27 cellular contexts compared by ENCODE assay signal in the genomic region with DNA sequence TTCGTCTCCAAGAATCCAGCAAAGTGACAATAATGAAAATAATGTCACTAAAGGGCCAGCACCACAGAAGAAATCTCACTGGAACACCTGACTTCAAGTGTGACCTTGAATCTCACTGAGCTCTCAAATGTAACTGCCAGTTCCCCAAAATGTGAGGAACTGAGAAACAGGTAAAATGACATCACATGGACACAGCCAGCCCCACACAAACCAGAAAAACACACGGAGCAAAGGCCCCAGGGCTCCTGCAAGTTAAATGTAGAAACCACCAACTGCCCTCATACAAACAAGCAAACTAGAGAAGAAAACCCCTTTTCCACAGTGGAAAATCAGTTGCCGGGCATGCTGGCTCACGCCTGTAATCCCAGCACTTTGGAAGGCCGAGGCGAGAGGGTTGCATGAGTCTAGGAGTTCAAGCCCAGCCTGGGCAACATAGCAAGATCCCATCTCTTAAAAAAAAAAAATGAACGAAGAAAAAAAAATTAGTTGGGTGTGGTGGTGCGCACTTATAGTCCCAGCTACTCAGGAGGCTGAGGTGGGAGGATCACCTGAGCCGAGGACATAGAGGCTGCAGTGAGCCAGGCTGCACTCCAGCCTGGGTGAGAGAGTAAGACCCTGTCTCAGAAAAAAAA. TPM values are rescaled to one million over a fixed set of nuclear protein-coding genes. Genes with fewer than 3 reads are reported as not detected.
DNase-seq lines count a peak whose midpoint lies in the region; ATAC-seq and TF ChIP-seq lines count a peak whose summit lies in the region.
"Had no signal": no experiment of that assay in that cellular context is flagged by ENCODE, and none has a peak within 500 bp of the region (broad histone marks: within the 10 kb centered on the region; RNA-seq: fewer than 3 reads in every experiment).

No MANE protein-coding gene starts in this region.

- H3K27me3 Mint-ChIP-seq in activated T-cell treated with anti-CD3 and anti-CD28 coated beads, Interleukin-2, amount 50 U/mL, for 72 hours (ENCODE audit: low read depth): no peaks in the 10 kb centered on the region
- H3K27me3 Mint-ChIP-seq: activated CD8-positive, alpha-beta T cell treated with anti-CD3 and anti-CD28 coated beads for 36 hours had no signal

- no peak overlapping the region for H3K27ac Mint-ChIP-seq in activated T-cell treated with anti-CD3 and anti-CD28 coated beads, Interleukin-2, amount 50 U/mL, for 72 hours
- H3K27ac Mint-ChIP-seq: activated CD8-positive, alpha-beta T cell treated with anti-CD3 and anti-CD28 coated beads for 36 hours; stimulated activated effector memory CD8-positive, alpha-beta T cell treated with anti-CD3 and anti-CD28 coated beads, Interleukin-12 subunit alpha, Interleukin-12 subunit beta, amount 100 ng/mL, for 72 hours had no signal

- H3K9me3 ChIP-seq in OCI-LY7 (ENCODE audit: low read length) (no peaks in the 10 kb centered on the region), osteoblast (ENCODE audit: low read depth, low read length) (no peaks in the 10 kb centered on the region)
- H3K9me3 ChIP-seq: HAP-1, SJCRH30, thyroid gland had no signal

- no peaks in the 10 kb centered on the region for H3K27me3 ChIP-seq in GM06990 (replicated peaks; ENCODE audit: control insufficient read depth, insufficient read depth, low read length)
- H3K27me3 ChIP-seq in osteoblast (ENCODE audit: insufficient read depth, low read length): no peaks in the 10 kb centered on the region
- H3K27me3 ChIP-seq: dorsolateral prefrontal cortex, SJCRH30, thyroid gland had no signal

- peak; percentile 60 for ATAC-seq in GM18505 (IDR thresholded peaks at IDR 0.05; ENCODE audit: unreplicated experiment)
- no peak for ATAC-seq in HG02623 (IDR thresholded peaks at IDR 0.05; ENCODE audit: unreplicated experiment)
- no peak for ATAC-seq in activated T-cell treated with anti-CD3 and anti-CD28 coated beads, Interleukin-2, amount 50 U/mL, for 72 hours (replicated peaks in 1 of 2)
- ATAC-seq in GM18909 (IDR thresholded peaks at IDR 0.05; ENCODE audit: poor library complexity, unreplicated experiment): no peak
- ATAC-seq: activated CD8-positive, alpha-beta T cell treated with anti-CD3 and anti-CD28 coated beads for 36 hours; stimulated activated effector memory CD8-positive, alpha-beta T cell treated with anti-CD3 and anti-CD28 coated beads, Interleukin-12 subunit alpha, Interleukin-12 subunit beta, amount 100 ng/mL, for 72 hours had no signal

- H3K9me3 Mint-ChIP-seq in activated T-cell treated with anti-CD3 and anti-CD28 coated beads, Interleukin-2, amount 50 U/mL, for 72 hours: peaks cover 10 to 12% of the 10 kb centered on the region in 2 donors

- H3K4me1 ChIP-seq in OCI-LY7 (ENCODE audit: insufficient read depth, low read length, poor library complexity, severe bottlenecking): peaks cover 37% of the 10 kb centered on the region
- H3K4me1 ChIP-seq in osteoblast (ENCODE audit: insufficient read depth, low read length): peaks cover 23% of the 10 kb centered on the region
- H3K4me1 ChIP-seq: HAP-1 had no signal

- H2AFZ ChIP-seq in OCI-LY7 (ENCODE audit: low read length) (no peak overlapping the region), osteoblast (ENCODE audit: low read length) (no peak overlapping the region)

- peaks cover 5 to 6% of the 10 kb centered on the region in 2 donors for H3K36me3 Mint-ChIP-seq in activated T-cell treated with anti-CD3 and anti-CD28 coated beads, Interleukin-2, amount 50 U/mL, for 72 hours (ENCODE audit: insufficient read depth in 2 of 2)

- H3K4me1 Mint-ChIP-seq in activated T-cell treated with anti-CD3 and anti-CD28 coated beads, Interleukin-2, amount 50 U/mL, for 72 hours (ENCODE audit: low read depth): peaks cover 10% of the 10 kb centered on the region

- H3K9me2 ChIP-seq in OCI-LY7 (ENCODE audit: insufficient read depth, low read length): no peaks in the 10 kb centered on the region

- no peak overlapping the region for H3K4me3 ChIP-seq in GM06990 (replicated peaks; ENCODE audit: low read depth, low read length)
- no peak overlapping the region for H3K4me3 ChIP-seq in OCI-LY7 (ENCODE audit: low read depth, low read length, poor library complexity, severe bottlenecking)
- H3K4me3 ChIP-seq in osteoblast (ENCODE audit: insufficient read depth, low read length): no peak overlapping the region
- H3K4me3 ChIP-seq: dorsolateral prefrontal cortex, HAP-1, SJCRH30, smooth muscle cell, thyroid gland had no signal

- H3K27ac ChIP-seq in OCI-LY7 (ENCODE audit: low read depth, low read length, poor library complexity, severe bottlenecking) (peak overlapping the region; percentile 80), osteoblast (ENCODE audit: low read depth, low read length) (no peak overlapping the region), substantia nigra (ENCODE audit: low read depth, low read length, poor library complexity, severe bottlenecking) (no peak overlapping the region)
- H3K27ac ChIP-seq: C4-2B, SJCRH30 had no signal

- H3K4me3 Mint-ChIP-seq in activated T-cell treated with anti-CD3 and anti-CD28 coated beads, Interleukin-2, amount 50 U/mL, for 72 hours: no peak overlapping the region
- H3K4me3 Mint-ChIP-seq: activated CD8-positive, alpha-beta T cell treated with anti-CD3 and anti-CD28 coated beads for 36 hours; stimulated activated effector memory CD8-positive, alpha-beta T cell treated with anti-CD3 and anti-CD28 coated beads, Interleukin-12 subunit alpha, Interleukin-12 subunit beta, amount 100 ng/mL, for 72 hours had no signal

- no peak for TF ChIP-seq CTCF in GM06990 (IDR thresholded peaks at IDR 0.05; ENCODE audit: insufficient read depth, low read length, poor library complexity, severe bottlenecking)
- TF ChIP-seq CTCF in OCI-LY7 (conservative IDR thresholded peaks at IDR 0.05; ENCODE audit: low read length): no peak
- TF ChIP-seq CTCF in osteoblast (IDR thresholded peaks at IDR 0.05; ENCODE audit: extremely low read depth, low read depth, low read length): no peak

- H3K36me3 ChIP-seq in GM06990 (ENCODE audit: control insufficient read depth, insufficient read depth, low read length) (no peaks in the 10 kb centered on the region), OCI-LY7 (ENCODE audit: insufficient read depth, low read length) (0 out of 2 replicates have a peak, but pooled peaks cover 8% of the 10 kb centered on the region), osteoblast (ENCODE audit: insufficient read depth, low read length) (no peaks in the 10 kb centered on the region)
- H3K36me3 ChIP-seq: HAP-1 had no signal

- DNase-seq in GM06990 (ENCODE audit: extremely low read depth, insufficient read length) (peak; percentile 56), OCI-LY7 (ENCODE audit: low spot score) (peak; percentile 85), osteoblast (ENCODE audit: insufficient read length, low spot score, missing footprints) (peak; percentile 44), substantia nigra (lab: John Stamatoyannopoulos, UW) (no peak)
- no peak for DNase-seq in activated T-cell treated with anti-CD3 and anti-CD28 coated beads, Interleukin-2, amount 50 U/mL, for 72 hours
- DNase-seq: ACHN; activated CD4-positive, CD25-positive, alpha-beta regulatory T cell treated with anti-CD3 and anti-CD28 coated beads, Interleukin-2, amount 50 U/mL, for 72 hours; activated CD8-positive, alpha-beta T cell treated with anti-CD3 and anti-CD28 coated beads for 36 hours; activated effector memory CD4-positive, alpha-beta T cell treated with anti-CD3 and anti-CD28 coated beads, Interleukin-2, amount 50 U/mL, for 16 hours; dorsolateral prefrontal cortex; mesenchymal stem cell; NCI-H446; NCI-H82; nucleus accumbens; SJCRH30; T-helper 1 cell; thyroid gland had no signal

- POLR2A ChIA-PET in OCI-LY7 (lab: Charles Lee): interaction anchor here (0.6 kb wide), 2 partner anchors 22 to 72 kb away, joined by 3 to 4 read pairs; no protein-coding TSS in a partner anchor

- intact Hi-C loops in OCI-LY7 (cut with micrococcal nuclease; ENCODE audit: unreplicated experiment): no loop called here

- no peaks in the 10 kb centered on the region for H4K20me1 ChIP-seq in OCI-LY7 (ENCODE audit: insufficient read depth, low read length)
- H4K20me1 ChIP-seq in osteoblast (ENCODE audit: insufficient read depth, low read length): peaks cover 4% of the 10 kb centered on the region

- CTCF ChIA-PET in OCI-LY7 (lab: Charles Lee; ENCODE audit: unreplicated experiment): no interaction called here

- BruUV-seq in OCI-LY7 (replicated peaks; lab: Mats Ljungman, UMichigan): no TSS peak

- H3K4me2 ChIP-seq in OCI-LY7 (ENCODE audit: low read length): peak overlapping the region; percentile 26
- H3K4me2 ChIP-seq in osteoblast (ENCODE audit: insufficient read depth, low read length): no peak overlapping the region
- H3K4me2 ChIP-seq: smooth muscle cell had no signal

- TF ChIP-seq POLR2A in GM18505 (IDR thresholded peaks at IDR 0.05; ENCODE audit: borderline replicate concordance, extremely low read depth, insufficient read depth, insufficient read length): no peak

- no peaks in the 10 kb centered on the region for H3K79me2 ChIP-seq in OCI-LY7 (ENCODE audit: insufficient read depth, low read depth, low read length)
- no peaks in the 10 kb centered on the region for H3K79me2 ChIP-seq in osteoblast (ENCODE audit: insufficient read depth, low read length)

RNA-seq across cellular contexts. Expression of a gene that starts 8.7 kb away (rescaled TPM):
- 135 and 186 TPM in 2 replicates for total RNA-seq in OCI-LY7 (2014; rRNA removed; shearing (Covaris generic))
- total RNA-seq in OCI-LY7 (2022): 174 TPM in 2 replicates
- 253 and 295 TPM in 2 replicates for total RNA-seq in osteoblast
- 1 to 10 TPM in 1 of 2 donors, under 1 TPM in 1; 0.96 to 1.1 TPM for total RNA-seq in activated T-cell treated with anti-CD3 and anti-CD28 coated beads, Interleukin-2, amount 50 U/mL, for 72 hours

RNA-seq across cellular contexts. Expression of a gene that starts 33.4 kb away (rescaled TPM):
- total RNA-seq in OCI-LY7 (2014; rRNA removed; shearing (Covaris generic)): not detected in 2 replicates
- total RNA-seq in OCI-LY7 (2022): 1.0 TPM in 1 of 2 replicates, not detected in the other
- not detected in 2 replicates for total RNA-seq in osteoblast
- total RNA-seq in activated T-cell treated with anti-CD3 and anti-CD28 coated beads, Interleukin-2, amount 50 U/mL, for 72 hours: not detected
- total RNA-seq: activated CD8-positive, alpha-beta T cell treated with anti-CD3 and anti-CD28 coated beads for 36 hours; endothelial cell of umbilical vein; MCF 10A; renal cortical epithelial cell; SJCRH30 had no signal

RNA-seq across cellular contexts. Expression of a gene that starts 50.5 kb away (rescaled TPM):
- total RNA-seq in OCI-LY7 (2014; rRNA removed; shearing (Covaris generic)): 184 and 220 TPM in 2 replicates
- total RNA-seq in OCI-LY7 (2022) (132 and 133 TPM in 2 replicates), osteoblast (5.4 and 6.5 TPM in 2 replicates)
- 10 to 100 TPM; 43.6 to 46.8 TPM for total RNA-seq in activated T-cell treated with anti-CD3 and anti-CD28 coated beads, Interleukin-2, amount 50 U/mL, for 72 hours

RNA-seq across cellular contexts. Expression of a gene that starts 56.3 kb away (rescaled TPM):
- 16.6 and 24.1 TPM in 2 replicates for total RNA-seq in OCI-LY7 (2014; rRNA removed; shearing (Covaris generic))
- 74.6 and 78.2 TPM in 2 replicates for total RNA-seq in OCI-LY7 (2022)
- 12.7 and 183 TPM in 2 replicates for total RNA-seq in osteoblast
- 1 to 10 TPM; 8.4 to 9.1 TPM for total RNA-seq in activated T-cell treated with anti-CD3 and anti-CD28 coated beads, Interleukin-2, amount 50 U/mL, for 72 hours

Comparison
In these comparisons a context has a peak if more than half of its experiments do, and no peak if none do; other contexts are left out.
1. DNase-seq: peak in GM06990 (single experiment), OCI-LY7 (single experiment) and osteoblast (single experiment); none in substantia nigra (0 of 49) and activated T-cell treated with anti-CD3 and anti-CD28 coated beads, Interleukin-2, amount 50 U/mL, for 72 hours (0 of 2).
2. RNA of a gene that starts 8.7 kb away (total RNA-seq): 253 to 295 TPM in osteoblast and 135 to 186 TPM in OCI-LY7; 0.96 to 1.1 TPM in activated T-cell treated with anti-CD3 and anti-CD28 coated beads, Interleukin-2, amount 50 U/mL, for 72 hours; every median in the first group is over 10 times any median in the second.